ENCODE assay signal across 1 cellular context in the genomic region with DNA sequence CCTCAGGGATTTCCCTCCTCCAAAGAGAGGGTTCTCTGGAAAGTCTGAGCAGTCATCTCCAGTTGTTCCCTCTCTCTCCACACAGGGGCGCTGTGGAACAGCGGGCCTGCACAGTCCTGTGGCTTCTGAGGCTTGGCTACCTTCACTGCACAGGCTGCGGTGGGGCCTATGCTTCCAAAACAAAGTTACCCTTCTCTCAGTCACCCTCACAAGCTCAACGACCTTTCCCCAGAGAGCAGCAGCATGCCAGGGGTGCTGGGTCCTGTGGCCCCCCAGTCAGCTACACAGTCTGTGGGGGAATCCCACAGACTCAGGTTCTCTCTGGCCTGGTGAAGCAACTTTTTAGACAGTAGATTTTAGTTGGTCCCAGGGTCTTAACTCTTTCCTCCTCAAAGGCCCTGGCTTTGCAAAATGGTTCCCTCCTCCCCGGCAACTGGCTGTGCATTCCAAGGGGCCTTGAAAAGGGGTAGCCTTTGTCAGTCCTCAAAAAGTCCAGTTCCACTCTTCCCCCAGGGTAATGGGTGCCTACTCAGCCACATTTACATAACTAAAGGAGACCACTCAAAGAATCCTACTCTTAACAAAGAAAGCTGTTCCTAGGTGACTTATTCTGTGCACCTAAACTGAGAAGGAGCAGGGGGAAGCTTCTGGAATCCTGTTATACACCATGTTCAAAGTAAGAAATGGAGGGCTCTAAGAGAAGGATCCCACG.
TF ChIP-seq lines count a peak whose summit lies in the region.

No MANE protein-coding gene starts in this region.

TF ChIP-seq in HepG2, 621 proteins besides CTCF, POLR2A, EP300 and RAD21:
- peak; percentile 94; the same call in 1 of the 2 replicates for TF ChIP-seq SETDB1 (CRISPR knock-in tag; IDR thresholded peaks at IDR 0.05; ENCODE audit: borderline replicate concordance)
- TF ChIP-seq, protein P1, sequence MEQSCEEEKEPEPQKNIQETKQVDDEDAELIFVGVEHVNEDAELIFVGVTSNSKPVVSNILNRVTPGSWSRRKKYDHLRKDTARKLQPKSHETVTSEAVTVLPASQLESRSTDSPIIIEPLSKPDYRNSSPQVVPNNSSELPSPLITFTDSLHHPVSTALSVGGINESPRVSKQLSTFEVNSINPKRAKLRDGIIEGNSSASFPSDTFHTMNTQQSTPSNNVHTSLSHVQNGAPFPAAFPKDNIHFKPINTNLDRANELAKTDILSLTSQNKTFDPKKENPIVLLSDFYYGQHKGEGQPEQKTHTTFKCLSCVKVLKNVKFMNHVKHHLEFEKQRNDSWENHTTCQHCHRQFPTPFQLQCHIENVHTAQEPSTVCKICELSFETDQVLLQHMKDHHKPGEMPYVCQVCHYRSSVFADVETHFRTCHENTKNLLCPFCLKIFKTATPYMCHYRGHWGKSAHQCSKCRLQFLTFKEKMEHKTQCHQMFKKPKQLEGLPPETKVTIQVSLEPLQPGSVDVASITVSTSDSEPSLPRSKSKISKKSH (CRISPR knock-in tag; IDR thresholded peaks at IDR 0.05; ENCODE audit: borderline replicate concordance), result peak; percentile 76; the same call in 1 of the 2 replicates
- no peak for TF ChIP-seq ZNF230 (CRISPR knock-in tag; IDR thresholded peaks at IDR 0.05)
TF ChIP-seq in HepG2: peak in this region for 2.
